In genomic region chr16:16083421-16084156, GRCh38 we compare ENCODE assay signal across 1 cellular context.
A peak's percentile ranks its signal among the peaks of the same experiment; 100 is the strongest.
TF ChIP-seq lines count a peak whose summit lies in the region.

No MANE protein-coding gene starts in this region.

TF ChIP-seq in K562, 482 proteins besides CTCF, POLR2A, EP300 and RAD21 (continued from another document and continues in another):
- TF ChIP-seq ATF4 (CRISPR knock-in tag; IDR thresholded peaks at IDR 0.05), result no peak
- no peak for TF ChIP-seq HCFC1 (IDR thresholded peaks at IDR 0.05; ENCODE audit: low read depth, low read length)
- no peak for TF ChIP-seq ZNF316 (IDR thresholded peaks at IDR 0.05)
- TF ChIP-seq ZNF695 (CRISPR knock-in tag; IDR thresholded peaks at IDR 0.05), result no peak
- TF ChIP-seq RBM39 (optimal IDR thresholded peaks at IDR 0.05; ENCODE audit: low read depth, low read length), result no peak
- no peak for TF ChIP-seq ZBTB7A (IDR thresholded peaks at IDR 0.05; ENCODE audit: borderline replicate concordance, control insufficient read depth, low read depth, low read length)
- 0 out of 2 replicates have a peak, but pooled peaks have one; percentile 17 for TF ChIP-seq L3MBTL2 (IDR thresholded peaks at IDR 0.05)
- no peak for TF ChIP-seq HDGF (IDR thresholded peaks at IDR 0.05)
- TF ChIP-seq MTA2 (IDR thresholded peaks at IDR 0.05; ENCODE audit: low read depth), result no peak
- no peak for TF ChIP-seq NR2C1 (IDR thresholded peaks at IDR 0.05)
- peak; percentile 61; the same call in 1 of the 2 replicates for TF ChIP-seq NR2C1 (tag; IDR thresholded peaks at IDR 0.05)
- TF ChIP-seq ZC3H4 (CRISPR knock-in tag; IDR thresholded peaks at IDR 0.05; ENCODE audit: borderline replicate concordance), result no peak
- TF ChIP-seq CREB1 (IDR thresholded peaks at IDR 0.05), result no peak
- TF ChIP-seq CREB1 (CRISPR knock-in tag; IDR thresholded peaks at IDR 0.05), result no peak
- 0 out of 2 replicates have a peak, but pooled peaks have one; percentile 29 for TF ChIP-seq HDAC2 (IDR thresholded peaks at IDR 0.05)
- no peak; the same call in 1 of the 2 replicates for TF ChIP-seq BCOR (IDR thresholded peaks at IDR 0.05)
- no peak for TF ChIP-seq KDM2B (CRISPR knock-in tag; IDR thresholded peaks at IDR 0.05)
- peak in 1 of 2 experiments; percentile 34; a peak in 1 of 4 replicates for TF ChIP-seq HDAC1 (IDR thresholded peaks at IDR 0.05)
- TF ChIP-seq HIVEP1 (CRISPR knock-in tag; IDR thresholded peaks at IDR 0.05), result no peak
- no peak for TF ChIP-seq HDAC3 (IDR thresholded peaks at IDR 0.05; ENCODE audit: borderline replicate concordance, partially characterized antibody)
- TF ChIP-seq PHF8 (IDR thresholded peaks at IDR 0.05; ENCODE audit: borderline replicate concordance, low read length), result no peak
- no peak for TF ChIP-seq RBM15 (IDR thresholded peaks at IDR 0.05; ENCODE audit: insufficient read depth, low read length)
- TF ChIP-seq ZNF146 (CRISPR knock-in tag; IDR thresholded peaks at IDR 0.05; ENCODE audit: unreplicated experiment), result no peak
- no peak for TF ChIP-seq CEBPB (tag; IDR thresholded peaks at IDR 0.05)
- no peak for TF ChIP-seq ZNF785 (CRISPR knock-in tag; IDR thresholded peaks at IDR 0.05)
- peak; percentile 62; the same call in 1 of the 2 replicates for TF ChIP-seq NKRF (IDR thresholded peaks at IDR 0.05; ENCODE audit: borderline replicate concordance)
- TF ChIP-seq THRA (IDR thresholded peaks at IDR 0.05), result no peak
- TF ChIP-seq ZNF217 (CRISPR knock-in tag; IDR thresholded peaks at IDR 0.05), result no peak
- TF ChIP-seq BMI1 (IDR thresholded peaks at IDR 0.05; ENCODE audit: low read length), result no peak
- no peak for TF ChIP-seq NEUROD1 (IDR thresholded peaks at IDR 0.05; ENCODE audit: borderline replicate concordance, low read depth, low read length, partially characterized antibody)
- no peak for TF ChIP-seq PHB2 (IDR thresholded peaks at IDR 0.05; ENCODE audit: low read depth)
- no peak for TF ChIP-seq ZNF175 (CRISPR knock-in tag; IDR thresholded peaks at IDR 0.05; ENCODE audit: low read depth)
- TF ChIP-seq TCF7 (IDR thresholded peaks at IDR 0.05; ENCODE audit: borderline replicate concordance), result no peak
- TF ChIP-seq TAF1 (IDR thresholded peaks at IDR 0.05; ENCODE audit: control insufficient read depth, extremely low read depth, insufficient read depth, low read length, severe bottlenecking), result no peak
- TF ChIP-seq ELF1 (tag; IDR thresholded peaks at IDR 0.05), result peak; percentile 67
- TF ChIP-seq TFAP4 (CRISPR knock-in tag; IDR thresholded peaks at IDR 0.05; ENCODE audit: borderline replicate concordance), result no peak; the same call in 1 of the 2 replicates
- no peak for TF ChIP-seq ZNF197 (CRISPR knock-in tag; IDR thresholded peaks at IDR 0.05; ENCODE audit: low read depth)
- peak; percentile 70 for TF ChIP-seq VEZF1 (CRISPR knock-in tag; IDR thresholded peaks at IDR 0.05)
- TF ChIP-seq BRD4 (IDR thresholded peaks at IDR 0.05), result no peak
- TF ChIP-seq ELK3 (CRISPR knock-in tag; IDR thresholded peaks at IDR 0.05), result no peak
- no peak for TF ChIP-seq DNMT1 (IDR thresholded peaks at IDR 0.05)
- TF ChIP-seq SMAD3 (CRISPR knock-in tag; conservative IDR thresholded peaks at IDR 0.05), result no peak
- TF ChIP-seq CAMTA2 (CRISPR knock-in tag; conservative IDR thresholded peaks at IDR 0.05), result no peak
- TF ChIP-seq ELK1 (CRISPR knock-in tag; IDR thresholded peaks at IDR 0.05), result no peak
- TF ChIP-seq TCF3 (CRISPR knock-in tag; IDR thresholded peaks at IDR 0.05), result no peak
- TF ChIP-seq GTF2E2 (tag; IDR thresholded peaks at IDR 0.05), result no peak
- no peak for TF ChIP-seq TARDBP (IDR thresholded peaks at IDR 0.05)
- peak; percentile 60; the same call in 1 of the 2 replicates for TF ChIP-seq JUND (IDR thresholded peaks at IDR 0.05; ENCODE audit: borderline replicate concordance, low read depth, low read length)
- peak; percentile 49; the same call in 1 of the 3 replicates for TF ChIP-seq JUND (tag; IDR thresholded peaks at IDR 0.05; ENCODE audit: borderline replicate concordance, low read depth, low read length)
- no peak for TF ChIP-seq SRSF1 (IDR thresholded peaks at IDR 0.05; ENCODE audit: low read depth, low read length)
- no peak for TF ChIP-seq CREB5 (CRISPR knock-in tag; IDR thresholded peaks at IDR 0.05)
- no peak for TF ChIP-seq MYNN (IDR thresholded peaks at IDR 0.05)
- no peak for TF ChIP-seq MYNN (CRISPR knock-in tag; IDR thresholded peaks at IDR 0.05)
- TF ChIP-seq TAL1 (IDR thresholded peaks at IDR 0.05), result no peak
- no peak for TF ChIP-seq NR1H2 (CRISPR knock-in tag; IDR thresholded peaks at IDR 0.05)
- no peak for TF ChIP-seq FUS (optimal IDR thresholded peaks at IDR 0.05; ENCODE audit: low read depth, low read length)
- no peak for TF ChIP-seq TCFL5 (CRISPR knock-in tag; conservative IDR thresholded peaks at IDR 0.05)
- TF ChIP-seq ADNP (tag; IDR thresholded peaks at IDR 0.05), result peak; percentile 75
- no peak for TF ChIP-seq MTA3 (IDR thresholded peaks at IDR 0.05; ENCODE audit: borderline replicate concordance)
- TF ChIP-seq CREB3 (tag; conservative IDR thresholded peaks at IDR 0.05; ENCODE audit: low read depth), result no peak
- TF ChIP-seq DLX4 (CRISPR knock-in tag; IDR thresholded peaks at IDR 0.05), result no peak
- no peak for TF ChIP-seq ZNF583 (CRISPR knock-in tag; IDR thresholded peaks at IDR 0.05)
- no peak for TF ChIP-seq ZNF140 (CRISPR knock-in tag; IDR thresholded peaks at IDR 0.05)
- no peak for TF ChIP-seq ZNF41 (CRISPR knock-in tag; conservative IDR thresholded peaks at IDR 0.05)
- peak; percentile 79 for TF ChIP-seq FOSL1 (tag; conservative IDR thresholded peaks at IDR 0.05)
- TF ChIP-seq SIN3A (IDR thresholded peaks at IDR 0.05; ENCODE audit: borderline replicate concordance in 2 of 2, control insufficient read depth in 1 of 2, low read depth in 2 of 2, low read length in 2 of 2), result peak; percentile 67 to 68; a peak in 2 of 4 replicates
- no peak for TF ChIP-seq KDM5B (IDR thresholded peaks at IDR 0.05; ENCODE audit: insufficient replicate concordance, low read depth, low read length)
- TF ChIP-seq EZH2 (IDR thresholded peaks at IDR 0.05; ENCODE audit: borderline replicate concordance, low read depth, low read length), result no peak
- TF ChIP-seq HOXB6 (CRISPR knock-in tag; IDR thresholded peaks at IDR 0.05; ENCODE audit: borderline replicate concordance), result no peak
- no peak for TF ChIP-seq ZNF395 (CRISPR knock-in tag; IDR thresholded peaks at IDR 0.05)
- TF ChIP-seq NCOA6 (IDR thresholded peaks at IDR 0.05), result no peak
